Comparison of ENCODE assay signal across 8 cellular contexts in genomic region chr6:47134476-47135189, GRCh38.
A peak's percentile ranks its signal among the peaks of the same experiment; 100 is the strongest.
DNase-seq lines count a peak whose midpoint lies in the region; ATAC-seq and TF ChIP-seq lines count a peak whose summit lies in the region.

No MANE protein-coding gene starts in this region.

- H3K36me3 ChIP-seq in breast epithelium (no peaks in the 10 kb centered on the region), RWPE2 (ENCODE audit: low read depth) (no peaks in the 10 kb centered on the region), gastrocnemius medialis (no peaks in the 10 kb centered on the region)

- peak; percentile 95 for DNase-seq in MCF 10A (ENCODE audit: unreplicated experiment)
- no peak for DNase-seq in breast epithelium (ENCODE audit: low spot score in 2 of 2)
- DNase-seq in RWPE2 (ENCODE audit: low spot score) = no peak
- peak; percentile 98 for DNase-seq in fibroblast of pulmonary artery (ENCODE audit: low read depth)
- no peak for DNase-seq in gastrocnemius medialis
- no peak for DNase-seq in stimulated activated naive CD8-positive, alpha-beta T cell treated with anti-CD3 and anti-CD28 coated beads, Interleukin-15, Interleukin-2, amounts not matched to agents 100 U/mL and 50 U/mL, for 24 hours
- no peak for DNase-seq in stimulated activated CD4-positive, alpha-beta T cell treated with anti-CD3 and anti-CD28 coated beads, Interleukin-12 subunit alpha, Interleukin-12 subunit beta, amount 100 ng/mL, for 4 hours

- POLR2A ChIA-PET in MCF 10A (lab: Yijun Ruan, JAX) = interaction anchor here (0.6 to 2.6 kb wide), 6 partner anchors 33 to 273 kb away, joined by 3 to 25 read pairs (median 4); no protein-coding TSS in a partner anchor

- TF ChIP-seq POLR2A in breast epithelium (IDR thresholded peaks at IDR 0.05) = no peak
- TF ChIP-seq POLR2A in gastrocnemius medialis (IDR thresholded peaks at IDR 0.05) = no peak

- H3K4me1 ChIP-seq in breast epithelium = no peaks in the 10 kb centered on the region
- H3K4me1 ChIP-seq in RWPE2 (ENCODE audit: insufficient read depth, poor library complexity, severe bottlenecking) = peaks cover 25% of the 10 kb centered on the region
- H3K4me1 ChIP-seq in gastrocnemius medialis = peaks cover 20 to 31% of the 10 kb centered on the region in 2 donors

- no peaks in the 10 kb centered on the region for H3K36me3 Mint-ChIP-seq in MCF 10A (ENCODE audit: insufficient read depth, unreplicated experiment)

- H3K4me3 ChIP-seq in breast epithelium (no peak overlapping the region), RWPE2 (ENCODE audit: severe bottlenecking) (no peak overlapping the region), fibroblast of pulmonary artery (replicated peaks; ENCODE audit: low read depth, low read length) (no peak overlapping the region), gastrocnemius medialis (peak overlapping the region in 1 of 4 donors; percentile 17)

- no peaks in the 10 kb centered on the region for H3K9me3 Mint-ChIP-seq in MCF 10A (ENCODE audit: unreplicated experiment)

- peak overlapping the region; percentile 35 for H3K4me3 Mint-ChIP-seq in MCF 10A (ENCODE audit: unreplicated experiment)

- in situ Hi-C loops in gastrocnemius medialis (cut with MboI; ENCODE audit: low sequenced_read_pairs in 4 of 4) = no loop called here

- no peaks in the 10 kb centered on the region for H3K27me3 Mint-ChIP-seq in MCF 10A (ENCODE audit: insufficient read depth, unreplicated experiment)

- H3K9me3 ChIP-seq in breast epithelium = no peaks in the 10 kb centered on the region
- no peaks in the 10 kb centered on the region for H3K9me3 ChIP-seq in RWPE2 (ENCODE audit: severe bottlenecking)
- H3K9me3 ChIP-seq in gastrocnemius medialis = no peaks in the 10 kb centered on the region

- CTCF ChIA-PET in MCF 10A (lab: Yijun Ruan, JAX) = interaction anchor here (0.7 to 1.5 kb wide), 2 partner anchors 101 to 107 kb away, joined by 3 read pairs; no protein-coding TSS in a partner anchor

- TF ChIP-seq CTCF in MCF 10A (IDR thresholded peaks at IDR 0.05; ENCODE audit: unreplicated experiment) (no peak), breast epithelium (IDR thresholded peaks at IDR 0.05) (no peak), RWPE2 (IDR thresholded peaks at IDR 0.05; ENCODE audit: poor library complexity, severe bottlenecking) (no peak), fibroblast of pulmonary artery (IDR thresholded peaks at IDR 0.05; ENCODE audit: low read length, missing control alignments) (no peak), gastrocnemius medialis (IDR thresholded peaks at IDR 0.05 in 4 of 5, conservative IDR thresholded peaks at IDR 0.05 in 1 of 5) (no peak)

- intact Hi-C loops in MCF 10A (cut with micrococcal nuclease) (loop anchor here (5.0 kb wide), 1 partner anchor 37 kb away; no protein-coding TSS in a partner anchor), breast epithelium (cut with DNase I; ENCODE audit: low total_unique reads) (no loop called here), gastrocnemius medialis (cut with DNase I; ENCODE audit: low total_unique reads) (no loop called here)

- H3K27ac Mint-ChIP-seq in MCF 10A (ENCODE audit: low read depth, unreplicated experiment) = peak overlapping the region; percentile 80

- BruUV-seq in MCF 10A (replicated peaks; lab: Mats Ljungman, UMichigan) = no TSS peak

- H3K27me3 ChIP-seq in breast epithelium (no peaks in the 10 kb centered on the region), RWPE2 (ENCODE audit: insufficient read depth, poor library complexity, severe bottlenecking) (no peaks in the 10 kb centered on the region), gastrocnemius medialis (no peaks in the 10 kb centered on the region)

- H3K4me1 Mint-ChIP-seq in MCF 10A (ENCODE audit: insufficient read depth, unreplicated experiment) = peaks cover 34% of the 10 kb centered on the region

- H3K27ac ChIP-seq in breast epithelium (no peak overlapping the region), RWPE2 (ENCODE audit: poor library complexity, severe bottlenecking) (peak overlapping the region; percentile 93), gastrocnemius medialis (peak overlapping the region in 1 of 4 donors; percentile 64)

- ATAC-seq in RWPE2 (ENCODE audit: low read depth) (peak; percentile 82), gastrocnemius medialis (peak; percentile 95 to 98), HG02588 (IDR thresholded peaks at IDR 0.05; ENCODE audit: unreplicated experiment) (no peak)
- no peak for ATAC-seq in stimulated activated naive CD8-positive, alpha-beta T cell treated with anti-CD3 and anti-CD28 coated beads, Interleukin-15, Interleukin-2, amounts not matched to agents 100 U/mL and 50 U/mL, for 24 hours

Comparison
In these comparisons a context has a peak if more than half of its experiments do, and no peak if none do; other contexts are left out.
1. DNase-seq: peak in MCF 10A (single experiment) and fibroblast of pulmonary artery (single experiment); none in breast epithelium (0 of 2), RWPE2 (single experiment), gastrocnemius medialis (0 of 2), stimulated activated naive CD8-positive, alpha-beta T cell treated with anti-CD3 and anti-CD28 coated beads, Interleukin-15, Interleukin-2, amounts not matched to agents 100 U/mL and 50 U/mL, for 24 hours (single experiment) and stimulated activated CD4-positive, alpha-beta T cell treated with anti-CD3 and anti-CD28 coated beads, Interleukin-12 subunit alpha, Interleukin-12 subunit beta, amount 100 ng/mL, for 4 hours (single experiment).
2. ATAC-seq: peak in RWPE2 (single experiment) and gastrocnemius medialis (2 of 2); none in HG02588 (single experiment) and stimulated activated naive CD8-positive, alpha-beta T cell treated with anti-CD3 and anti-CD28 coated beads, Interleukin-15, Interleukin-2, amounts not matched to agents 100 U/mL and 50 U/mL, for 24 hours (single experiment).